35 cellular contexts compared by ENCODE assay signal in the genomic region with DNA sequence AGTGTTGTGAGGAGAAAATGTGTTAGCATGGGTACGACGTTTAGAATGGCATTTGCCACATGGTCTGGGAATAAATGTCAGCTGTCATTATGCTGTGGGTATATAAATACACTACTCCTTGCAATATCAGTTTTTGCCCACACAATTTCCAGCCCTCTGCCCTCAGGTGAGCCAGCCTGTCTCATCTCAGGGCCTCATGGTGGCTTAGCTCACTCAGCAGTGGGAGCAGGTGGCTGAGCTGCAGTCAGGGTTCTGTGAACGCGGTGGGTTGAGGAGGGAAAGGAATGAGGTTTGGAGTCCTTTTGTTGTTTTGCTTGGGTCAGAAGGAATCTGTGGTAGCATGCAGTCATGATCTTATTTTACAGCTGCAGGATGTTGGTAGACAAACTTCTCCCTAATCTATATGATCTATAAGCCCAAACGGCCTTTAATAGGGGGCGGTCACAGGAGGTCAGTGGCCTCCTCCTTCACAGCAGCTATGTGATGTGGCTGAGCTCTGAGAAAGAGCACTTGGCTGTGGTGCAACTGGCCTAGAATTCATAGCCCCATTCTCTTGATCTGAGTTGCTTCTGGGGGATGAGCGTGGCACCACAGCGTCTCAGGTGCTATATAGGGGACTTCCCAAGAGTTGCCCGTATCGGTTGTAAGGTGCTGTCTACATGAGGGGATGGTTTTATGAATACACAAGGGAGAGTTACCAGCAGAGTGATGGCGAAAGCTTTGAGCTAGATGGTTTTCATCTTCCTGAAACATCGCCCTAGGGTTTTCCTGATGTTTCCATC. TPM values are rescaled to one million over a fixed set of nuclear protein-coding genes. Genes with fewer than 3 reads are reported as not detected.
"Had no signal": no experiment of that assay in that cellular context is flagged by ENCODE, and none has a peak within 500 bp of the region (broad histone marks: within the 10 kb centered on the region; RNA-seq: fewer than 3 reads in every experiment).

No MANE protein-coding gene starts in this region.

- FAIRE-seq: astrocyte, endothelial cell of umbilical vein, kidney, pancreas, small intestine had no signal

- H3K36me3 Mint-ChIP-seq: activated naive CD8-positive, alpha-beta T cell treated with anti-CD3 and anti-CD28 coated beads, Interleukin-2, amount 10 ng/mL, durations not matched to agents 7 days and 5 days; immature natural killer cell; mesothelial cell of epicardium; naive thymus-derived CD4-positive, alpha-beta T cell; stimulated activated naive B cell treated with anti-CD40 and anti-IgM and Interleukin-4, amounts not matched to agents 10 μg/mL and 1 μg/mL and 100 μg/mL, for 72 hours had no signal

- H3K9me3 Mint-ChIP-seq: activated naive CD8-positive, alpha-beta T cell treated with anti-CD3 and anti-CD28 coated beads, Interleukin-2, amount 10 ng/mL, durations not matched to agents 7 days and 5 days; activated T-cell treated with anti-CD3 and anti-CD28 coated beads, Interleukin-2, amount 50 U/mL, for 4 hours; immature natural killer cell; mesothelial cell of epicardium; naive thymus-derived CD4-positive, alpha-beta T cell; stimulated activated naive B cell treated with anti-CD40 and anti-IgM and Interleukin-4, amounts not matched to agents 10 μg/mL and 1 μg/mL and 100 μg/mL, for 72 hours had no signal

- H3K4me1 ChIP-seq: pancreas, prostate gland had no signal

- H3K4me3 Mint-ChIP-seq: activated naive CD8-positive, alpha-beta T cell treated with anti-CD3 and anti-CD28 coated beads, Interleukin-2, amount 10 ng/mL, durations not matched to agents 7 days and 5 days; activated T-cell treated with anti-CD3 and anti-CD28 coated beads, Interleukin-2, amount 50 U/mL, for 4 hours; immature natural killer cell; mesothelial cell of epicardium; naive thymus-derived CD4-positive, alpha-beta T cell; neural crest cell; stimulated activated naive B cell treated with anti-CD40 and anti-IgM and Interleukin-4, amounts not matched to agents 10 μg/mL and 1 μg/mL and 100 μg/mL, for 72 hours; T-helper 17 cell had no signal

- ATAC-seq: activated T-cell treated with anti-CD3 and anti-CD28 coated beads, Interleukin-2, amount 50 U/mL, for 4 hours; gastroesophageal sphincter; left colon; naive thymus-derived CD4-positive, alpha-beta T cell; pancreas; sciatic nerve; T-helper 17 cell had no signal

- H3K4me3 ChIP-seq: gastroesophageal sphincter, pancreas, prostate gland, tibial nerve had no signal

- H3K4me1 Mint-ChIP-seq: activated naive CD8-positive, alpha-beta T cell treated with anti-CD3 and anti-CD28 coated beads, Interleukin-2, amount 10 ng/mL, durations not matched to agents 7 days and 5 days; immature natural killer cell; neural crest cell had no signal

- DNase-seq: activated CD4-positive, alpha-beta T cell treated with anti-CD3 and anti-CD28 coated beads for 4 hours; activated CD4-positive, alpha-beta T cell treated with anti-CD3 and anti-CD28 coated beads, Interleukin-2, amount 50 U/mL, for 48 hours; activated CD4-positive, CD25-positive, alpha-beta regulatory T cell; activated CD8-positive, alpha-beta memory T cell treated with anti-CD3 and anti-CD28 coated beads, Interleukin-2, amount 50 U/mL, for 48 hours; activated naive CD4-positive, alpha-beta T cell; activated naive CD8-positive, alpha-beta T cell treated with anti-CD3 and anti-CD28 coated beads, Interleukin-2, amount 10 ng/mL, durations not matched to agents 7 days and 5 days; activated T-cell treated with anti-CD3 and anti-CD28 coated beads, Interleukin-2, amount 50 U/mL, for 4 hours; brain microvascular endothelial cell; caudate nucleus; head of caudate nucleus; hypothalamus; immature natural killer cell; kidney; left colon; mammary epithelial cell; naive thymus-derived CD4-positive, alpha-beta T cell; nucleus accumbens; pancreas; retina; small intestine; stimulated activated CD4-positive, alpha-beta T cell treated with anti-CD3 and anti-CD28 coated beads, Interleukin-4, amount 100 ng/mL, for 24 hours; stimulated activated naive B cell treated with anti-CD40 and anti-IgM and Interleukin-4, amounts not matched to agents 10 μg/mL and 1 μg/mL and 100 μg/mL, for 72 hours; SW 1271; T-helper 17 cell; T1000 had no signal

- H3K36me3 ChIP-seq: brain microvascular endothelial cell, gastroesophageal sphincter, pancreas, prostate gland, tibial nerve had no signal

- H3K27me3 ChIP-seq: brain microvascular endothelial cell, gastroesophageal sphincter, tibial nerve had no signal

- H3K27ac Mint-ChIP-seq: activated naive CD8-positive, alpha-beta T cell treated with anti-CD3 and anti-CD28 coated beads, Interleukin-2, amount 10 ng/mL, durations not matched to agents 7 days and 5 days; immature natural killer cell; mesothelial cell of epicardium; naive thymus-derived CD4-positive, alpha-beta T cell; stimulated activated naive B cell treated with anti-CD40 and anti-IgM and Interleukin-4, amounts not matched to agents 10 μg/mL and 1 μg/mL and 100 μg/mL, for 72 hours; T-helper 17 cell had no signal

- H3K9me3 ChIP-seq: gastroesophageal sphincter, pancreas, prostate gland, tibial nerve had no signal

- H3K27ac ChIP-seq: brain microvascular endothelial cell, gastroesophageal sphincter, pancreas, prostate gland, tibial nerve had no signal

RNA-seq across cellular contexts. Expression of gene KCNA5, which starts 27.8 kb away (rescaled TPM):
- total RNA-seq: activated naive CD8-positive, alpha-beta T cell treated with anti-CD3 and anti-CD28 coated beads, Interleukin-2, amount 10 ng/mL, durations not matched to agents 7 days and 5 days; activated T-cell treated with anti-CD3 and anti-CD28 coated beads, Interleukin-2, amount 50 U/mL, for 4 hours; astrocyte; endothelial cell of umbilical vein; fibroblast of lung; fibroblast of villous mesenchyme; mammary epithelial cell; naive thymus-derived CD4-positive, alpha-beta T cell; neural crest cell; T-helper 17 cell had no signal
- polyA plus RNA-seq: endothelial cell of umbilical vein; fibroblast of lung; mammary epithelial cell; naive thymus-derived CD4-positive, alpha-beta T cell had no signal
